Comparison of ENCODE assay signal across 1 cellular context in the genomic region with DNA sequence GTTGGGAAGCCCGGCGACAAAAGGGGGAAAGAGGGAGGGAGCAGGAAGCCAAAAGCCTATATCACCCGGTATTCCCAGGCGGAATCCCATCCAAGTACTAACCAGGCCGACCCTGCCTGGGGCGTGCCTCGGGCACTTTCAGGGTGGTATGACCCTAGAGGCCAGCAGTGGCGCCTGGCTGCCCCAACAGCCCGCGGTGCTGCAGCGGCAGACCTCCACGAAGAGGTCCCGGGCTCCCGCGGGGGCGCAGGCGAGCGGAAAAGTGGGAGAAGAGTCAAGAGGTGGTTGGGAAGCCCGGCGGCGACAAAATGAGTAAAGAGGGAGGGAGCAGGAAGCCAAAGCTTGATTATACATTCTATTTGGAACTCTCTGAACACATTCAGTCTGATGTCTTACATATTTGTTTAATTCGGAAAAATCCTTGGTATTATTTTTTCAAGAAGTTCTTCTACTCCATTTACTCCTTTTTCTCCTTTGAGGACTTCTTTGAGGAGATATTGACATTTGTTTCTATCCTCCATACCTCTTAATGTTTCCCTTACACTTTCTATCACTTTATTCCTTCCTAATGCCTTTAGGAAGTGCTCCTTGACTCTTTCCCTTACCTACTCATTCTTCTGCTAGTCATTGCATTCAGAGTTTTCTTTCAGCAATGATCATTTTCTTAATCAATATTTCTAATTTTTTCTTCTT.
TF ChIP-seq lines count a peak whose summit lies in the region.

No MANE protein-coding gene starts in this region.

TF ChIP-seq in H1, 55 proteins besides CTCF, POLR2A, EP300 and RAD21:
- TF ChIP-seq EGR1 (IDR thresholded peaks at IDR 0.05; ENCODE audit: borderline replicate concordance, low read depth, low read length) = no peak
- no peak for TF ChIP-seq MAFK (IDR thresholded peaks at IDR 0.05; ENCODE audit: low read depth, low read length)
- no peak for TF ChIP-seq KDM5A (IDR thresholded peaks at IDR 0.05; ENCODE audit: low read length)
- no peak for TF ChIP-seq SIRT6 (IDR thresholded peaks at IDR 0.05; ENCODE audit: low read length)
- TF ChIP-seq, protein P1, sequence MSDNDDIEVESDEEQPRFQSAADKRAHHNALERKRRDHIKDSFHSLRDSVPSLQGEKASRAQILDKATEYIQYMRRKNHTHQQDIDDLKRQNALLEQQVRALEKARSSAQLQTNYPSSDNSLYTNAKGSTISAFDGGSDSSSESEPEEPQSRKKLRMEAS (IDR thresholded peaks at IDR 0.05) = no peak
- peak; percentile 76; the same call in 1 of the 2 replicates for TF ChIP-seq RBBP5 (IDR thresholded peaks at IDR 0.05; ENCODE audit: borderline replicate concordance, low read depth, low read length)
- no peak for TF ChIP-seq NANOG (IDR thresholded peaks at IDR 0.05; ENCODE audit: insufficient read depth, low read depth, low read length, poor library complexity, severe bottlenecking)
- TF ChIP-seq CHD2 (IDR thresholded peaks at IDR 0.05; ENCODE audit: low read length) = no peak
- TF ChIP-seq SRF (IDR thresholded peaks at IDR 0.05; ENCODE audit: low read depth, low read length) = no peak
- TF ChIP-seq, protein P2, sequence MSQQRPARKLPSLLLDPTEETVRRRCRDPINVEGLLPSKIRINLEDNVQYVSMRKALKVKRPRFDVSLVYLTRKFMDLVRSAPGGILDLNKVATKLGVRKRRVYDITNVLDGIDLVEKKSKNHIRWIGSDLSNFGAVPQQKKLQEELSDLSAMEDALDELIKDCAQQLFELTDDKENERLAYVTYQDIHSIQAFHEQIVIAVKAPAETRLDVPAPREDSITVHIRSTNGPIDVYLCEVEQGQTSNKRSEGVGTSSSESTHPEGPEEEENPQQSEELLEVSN (IDR thresholded peaks at IDR 0.05) = no peak
- no peak for TF ChIP-seq SIN3A (conservative IDR thresholded peaks at IDR 0.05 in 1 of 2, IDR thresholded peaks at IDR 0.05 in 1 of 2; ENCODE audit: low read depth in 1 of 2, low read length in 2 of 2)
- TF ChIP-seq TCF12 (IDR thresholded peaks at IDR 0.05; ENCODE audit: low read depth, low read length) = no peak
- peak; percentile 77 for TF ChIP-seq KDM4A (IDR thresholded peaks at IDR 0.05; ENCODE audit: low read depth, low read length, severe bottlenecking)
- no peak for TF ChIP-seq TBP (IDR thresholded peaks at IDR 0.05; ENCODE audit: low read depth, low read length)
- TF ChIP-seq HDAC6 (IDR thresholded peaks at IDR 0.05; ENCODE audit: low read depth, low read length) = no peak
- peak; percentile 59 for TF ChIP-seq CTBP2 (IDR thresholded peaks at IDR 0.05; ENCODE audit: borderline replicate concordance, insufficient read depth, insufficient read length, low read length)
- no peak for TF ChIP-seq CREB1 (IDR thresholded peaks at IDR 0.05)
- no peak for TF ChIP-seq GABPA (IDR thresholded peaks at IDR 0.05; ENCODE audit: borderline replicate concordance, insufficient read depth, low read length)
- TF ChIP-seq, protein P3, sequence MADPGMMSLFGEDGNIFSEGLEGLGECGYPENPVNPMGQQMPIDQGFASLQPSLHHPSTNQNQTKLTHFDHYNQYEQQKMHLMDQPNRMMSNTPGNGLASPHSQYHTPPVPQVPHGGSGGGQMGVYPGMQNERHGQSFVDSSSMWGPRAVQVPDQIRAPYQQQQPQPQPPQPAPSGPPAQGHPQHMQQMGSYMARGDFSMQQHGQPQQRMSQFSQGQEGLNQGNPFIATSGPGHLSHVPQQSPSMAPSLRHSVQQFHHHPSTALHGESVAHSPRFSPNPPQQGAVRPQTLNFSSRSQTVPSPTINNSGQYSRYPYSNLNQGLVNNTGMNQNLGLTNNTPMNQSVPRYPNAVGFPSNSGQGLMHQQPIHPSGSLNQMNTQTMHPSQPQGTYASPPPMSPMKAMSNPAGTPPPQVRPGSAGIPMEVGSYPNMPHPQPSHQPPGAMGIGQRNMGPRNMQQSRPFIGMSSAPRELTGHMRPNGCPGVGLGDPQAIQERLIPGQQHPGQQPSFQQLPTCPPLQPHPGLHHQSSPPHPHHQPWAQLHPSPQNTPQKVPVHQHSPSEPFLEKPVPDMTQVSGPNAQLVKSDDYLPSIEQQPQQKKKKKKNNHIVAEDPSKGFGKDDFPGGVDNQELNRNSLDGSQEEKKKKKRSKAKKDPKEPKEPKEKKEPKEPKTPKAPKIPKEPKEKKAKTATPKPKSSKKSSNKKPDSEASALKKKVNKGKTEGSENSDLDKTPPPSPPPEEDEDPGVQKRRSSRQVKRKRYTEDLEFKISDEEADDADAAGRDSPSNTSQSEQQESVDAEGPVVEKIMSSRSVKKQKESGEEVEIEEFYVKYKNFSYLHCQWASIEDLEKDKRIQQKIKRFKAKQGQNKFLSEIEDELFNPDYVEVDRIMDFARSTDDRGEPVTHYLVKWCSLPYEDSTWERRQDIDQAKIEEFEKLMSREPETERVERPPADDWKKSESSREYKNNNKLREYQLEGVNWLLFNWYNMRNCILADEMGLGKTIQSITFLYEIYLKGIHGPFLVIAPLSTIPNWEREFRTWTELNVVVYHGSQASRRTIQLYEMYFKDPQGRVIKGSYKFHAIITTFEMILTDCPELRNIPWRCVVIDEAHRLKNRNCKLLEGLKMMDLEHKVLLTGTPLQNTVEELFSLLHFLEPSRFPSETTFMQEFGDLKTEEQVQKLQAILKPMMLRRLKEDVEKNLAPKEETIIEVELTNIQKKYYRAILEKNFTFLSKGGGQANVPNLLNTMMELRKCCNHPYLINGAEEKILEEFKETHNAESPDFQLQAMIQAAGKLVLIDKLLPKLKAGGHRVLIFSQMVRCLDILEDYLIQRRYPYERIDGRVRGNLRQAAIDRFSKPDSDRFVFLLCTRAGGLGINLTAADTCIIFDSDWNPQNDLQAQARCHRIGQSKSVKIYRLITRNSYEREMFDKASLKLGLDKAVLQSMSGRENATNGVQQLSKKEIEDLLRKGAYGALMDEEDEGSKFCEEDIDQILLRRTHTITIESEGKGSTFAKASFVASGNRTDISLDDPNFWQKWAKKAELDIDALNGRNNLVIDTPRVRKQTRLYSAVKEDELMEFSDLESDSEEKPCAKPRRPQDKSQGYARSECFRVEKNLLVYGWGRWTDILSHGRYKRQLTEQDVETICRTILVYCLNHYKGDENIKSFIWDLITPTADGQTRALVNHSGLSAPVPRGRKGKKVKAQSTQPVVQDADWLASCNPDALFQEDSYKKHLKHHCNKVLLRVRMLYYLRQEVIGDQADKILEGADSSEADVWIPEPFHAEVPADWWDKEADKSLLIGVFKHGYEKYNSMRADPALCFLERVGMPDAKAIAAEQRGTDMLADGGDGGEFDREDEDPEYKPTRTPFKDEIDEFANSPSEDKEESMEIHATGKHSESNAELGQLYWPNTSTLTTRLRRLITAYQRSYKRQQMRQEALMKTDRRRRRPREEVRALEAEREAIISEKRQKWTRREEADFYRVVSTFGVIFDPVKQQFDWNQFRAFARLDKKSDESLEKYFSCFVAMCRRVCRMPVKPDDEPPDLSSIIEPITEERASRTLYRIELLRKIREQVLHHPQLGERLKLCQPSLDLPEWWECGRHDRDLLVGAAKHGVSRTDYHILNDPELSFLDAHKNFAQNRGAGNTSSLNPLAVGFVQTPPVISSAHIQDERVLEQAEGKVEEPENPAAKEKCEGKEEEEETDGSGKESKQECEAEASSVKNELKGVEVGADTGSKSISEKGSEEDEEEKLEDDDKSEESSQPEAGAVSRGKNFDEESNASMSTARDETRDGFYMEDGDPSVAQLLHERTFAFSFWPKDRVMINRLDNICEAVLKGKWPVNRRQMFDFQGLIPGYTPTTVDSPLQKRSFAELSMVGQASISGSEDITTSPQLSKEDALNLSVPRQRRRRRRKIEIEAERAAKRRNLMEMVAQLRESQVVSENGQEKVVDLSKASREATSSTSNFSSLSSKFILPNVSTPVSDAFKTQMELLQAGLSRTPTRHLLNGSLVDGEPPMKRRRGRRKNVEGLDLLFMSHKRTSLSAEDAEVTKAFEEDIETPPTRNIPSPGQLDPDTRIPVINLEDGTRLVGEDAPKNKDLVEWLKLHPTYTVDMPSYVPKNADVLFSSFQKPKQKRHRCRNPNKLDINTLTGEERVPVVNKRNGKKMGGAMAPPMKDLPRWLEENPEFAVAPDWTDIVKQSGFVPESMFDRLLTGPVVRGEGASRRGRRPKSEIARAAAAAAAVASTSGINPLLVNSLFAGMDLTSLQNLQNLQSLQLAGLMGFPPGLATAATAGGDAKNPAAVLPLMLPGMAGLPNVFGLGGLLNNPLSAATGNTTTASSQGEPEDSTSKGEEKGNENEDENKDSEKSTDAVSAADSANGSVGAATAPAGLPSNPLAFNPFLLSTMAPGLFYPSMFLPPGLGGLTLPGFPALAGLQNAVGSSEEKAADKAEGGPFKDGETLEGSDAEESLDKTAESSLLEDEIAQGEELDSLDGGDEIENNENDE (IDR thresholded peaks at IDR 0.05; ENCODE audit: insufficient replicate concordance, low read length) = no peak
- TF ChIP-seq CBX8 (IDR thresholded peaks at IDR 0.05; ENCODE audit: borderline replicate concordance, low read depth, low read length) = no peak
- peak; percentile 78 for TF ChIP-seq ASH2L (IDR thresholded peaks at IDR 0.05; ENCODE audit: low read length)
- no peak for TF ChIP-seq RFX5 (IDR thresholded peaks at IDR 0.05; ENCODE audit: borderline replicate concordance, low read depth, low read length)
- TF ChIP-seq GTF2F1 (IDR thresholded peaks at IDR 0.05; ENCODE audit: borderline replicate concordance, low read depth, low read length) = no peak
- no peak for TF ChIP-seq EZH2 (IDR thresholded peaks at IDR 0.05; ENCODE audit: low read depth, low read length, severe bottlenecking)
